ENCODE assay signal across 23 cellular contexts in genomic region chr7:1011297-1012003, GRCh38. TPM values are rescaled to one million over a fixed set of nuclear protein-coding genes. Genes with fewer than 3 reads are reported as not detected.
DNase-seq lines count a peak whose midpoint lies in the region; ATAC-seq and TF ChIP-seq lines count a peak whose summit lies in the region.
"Had no signal": no experiment of that assay in that cellular context is flagged by ENCODE, and none has a peak within 500 bp of the region (broad histone marks: within the 10 kb centered on the region; RNA-seq: fewer than 3 reads in every experiment).

No MANE protein-coding gene starts in this region.

- CTCF ChIA-PET in SK-N-SH (lab: Yijun Ruan, JAX): interaction anchor here (5.4 kb wide), 1 partner anchor 19 kb away, joined by 36 read pairs; no protein-coding TSS in a partner anchor

- no peak for DNase-seq in activated T-cell treated with anti-CD3 and anti-CD28 coated beads, Interleukin-2, amount 50 U/mL, for 72 hours
- DNase-seq in activated T-cell treated with anti-CD3 and anti-CD28 coated beads, Interleukin-2, amount 50 U/mL, for 1 hour: no peak
- no peak for DNase-seq in stimulated activated naive CD8-positive, alpha-beta T cell treated with anti-CD3 and anti-CD28 coated beads, Interleukin-15, amount 100 ng/mL, for 72 hours
- DNase-seq in SK-N-SH (no peak), DMS79 treated with DMSO at 0.1 percent for 48 hours (lab: John Stamatoyannopoulos, UW) (no peak)
- DNase-seq: activated CD4-positive, alpha-beta T cell treated with anti-CD3 and anti-CD28 coated beads for 48 hours; foreskin keratinocyte; GDM1; H9; KG1; left cardiac atrium; NCI-H2107; NCI-H526; occipital lobe; right cardiac atrium; SHP77; uterus had no signal

- H3K4me1 ChIP-seq in SK-N-SH (ENCODE audit: control insufficient read depth in 1 of 2, insufficient read depth in 2 of 2, low read depth in 1 of 2, low read length in 1 of 2): peaks cover 0 to 3% of the 10 kb centered on the region in 2 experiments; a peak in 1 of 4 replicates
- H3K4me1 ChIP-seq: ascending aorta, foreskin keratinocyte, uterus had no signal

- H3K9me3 ChIP-seq in SK-N-SH: no peaks in the 10 kb centered on the region
- H3K9me3 ChIP-seq: ascending aorta, uterus had no signal

- H3K27me3 Mint-ChIP-seq in activated T-cell treated with anti-CD3 and anti-CD28 coated beads, Interleukin-2, amount 50 U/mL, for 72 hours (ENCODE audit: low read depth): no peaks in the 10 kb centered on the region
- H3K27me3 Mint-ChIP-seq in IgD-negative memory B cell (no peaks in the 10 kb centered on the region), brain (no peaks in the 10 kb centered on the region)
- H3K27me3 Mint-ChIP-seq in stimulated activated naive CD8-positive, alpha-beta T cell treated with anti-CD3 and anti-CD28 coated beads, Interleukin-15, amount 100 ng/mL, for 72 hours: no peaks in the 10 kb centered on the region

- TF ChIP-seq CTCF in brain (conservative IDR thresholded peaks at IDR 0.05) (no peak), SK-N-SH (IDR thresholded peaks at IDR 0.05) (no peak)

- H3K27ac Mint-ChIP-seq in activated T-cell treated with anti-CD3 and anti-CD28 coated beads, Interleukin-2, amount 50 U/mL, for 72 hours: peak overlapping the region; percentile 36
- peak overlapping the region; percentile 48 to 98 (median 73) for H3K27ac Mint-ChIP-seq in IgD-negative memory B cell
- peak overlapping the region in 4 of 5 experiments; percentile 12 to 91 (median 28) for H3K27ac Mint-ChIP-seq in brain
- peak overlapping the region; percentile 62 to 92 for H3K27ac Mint-ChIP-seq in stimulated activated naive CD8-positive, alpha-beta T cell treated with anti-CD3 and anti-CD28 coated beads, Interleukin-15, amount 100 ng/mL, for 72 hours

- peaks cover 8 to 24% of the 10 kb centered on the region in 2 experiments for H3K36me3 ChIP-seq in SK-N-SH (replicated peaks in 1 of 2; ENCODE audit: control insufficient read depth in 1 of 2, insufficient read depth in 2 of 2, low read length in 1 of 2)
- H3K36me3 ChIP-seq: uterus had no signal

- no peak overlapping the region for H2AFZ ChIP-seq in SK-N-SH (ENCODE audit: low read depth)

- H3K9me2 ChIP-seq in SK-N-SH: no peaks in the 10 kb centered on the region

- H3K9me3 Mint-ChIP-seq in activated T-cell treated with anti-CD3 and anti-CD28 coated beads, Interleukin-2, amount 50 U/mL, for 72 hours: peaks cover 0 to 2% of the 10 kb centered on the region in 2 donors
- H3K9me3 Mint-ChIP-seq in IgD-negative memory B cell (no peaks in the 10 kb centered on the region), brain (no peaks in the 10 kb centered on the region)
- H3K9me3 Mint-ChIP-seq in stimulated activated naive CD8-positive, alpha-beta T cell treated with anti-CD3 and anti-CD28 coated beads, Interleukin-15, amount 100 ng/mL, for 72 hours: no peaks in the 10 kb centered on the region
- H3K9me3 Mint-ChIP-seq: H9 had no signal

- TF ChIP-seq EP300 in SK-N-SH (IDR thresholded peaks at IDR 0.05; ENCODE audit: borderline replicate concordance in 1 of 2, low read depth in 1 of 2, low read length in 1 of 2): no peak

- no peaks in the 10 kb centered on the region for H3K36me3 Mint-ChIP-seq in activated T-cell treated with anti-CD3 and anti-CD28 coated beads, Interleukin-2, amount 50 U/mL, for 72 hours (ENCODE audit: insufficient read depth in 2 of 2)
- H3K36me3 Mint-ChIP-seq in IgD-negative memory B cell (peaks cover 7% of the 10 kb centered on the region), brain (peaks cover 21% of the 10 kb centered on the region)

- no peak overlapping the region for H3K4me3 Mint-ChIP-seq in activated T-cell treated with anti-CD3 and anti-CD28 coated beads, Interleukin-2, amount 50 U/mL, for 72 hours
- H3K4me3 Mint-ChIP-seq in IgD-negative memory B cell (peak overlapping the region in 2 of 4 donors; percentile 55 to 67), brain (no peak overlapping the region)
- H3K4me3 Mint-ChIP-seq in stimulated activated naive CD8-positive, alpha-beta T cell treated with anti-CD3 and anti-CD28 coated beads, Interleukin-15, amount 100 ng/mL, for 72 hours: no peak overlapping the region
- H3K4me3 Mint-ChIP-seq: H9 had no signal

- no peak overlapping the region for H3K27ac ChIP-seq in SK-N-SH (ENCODE audit: low read depth in 2 of 2, low read length in 1 of 2)
- H3K27ac ChIP-seq: ascending aorta, foreskin keratinocyte, uterus had no signal

- no peak overlapping the region for H3K4me3 ChIP-seq in SK-N-SH (ENCODE audit: low read depth in 2 of 2, low read length in 1 of 2)
- H3K4me3 ChIP-seq: ascending aorta, uterus had no signal

- 94% methylated on average over 12 of the region's 13 CpGs for WGBS in SK-N-SH (ENCODE audit: low lambda C conversion rate)

- no peak overlapping the region for H3K9ac ChIP-seq in SK-N-SH

- POLR2A ChIA-PET in SK-N-SH (lab: Yijun Ruan, JAX): no interaction called here

- peak in 1 of 2 donors; percentile 11 for ATAC-seq in activated T-cell treated with anti-CD3 and anti-CD28 coated beads, Interleukin-2, amount 50 U/mL, for 72 hours (replicated peaks in 1 of 2)
- ATAC-seq in stimulated activated naive CD8-positive, alpha-beta T cell treated with anti-CD3 and anti-CD28 coated beads, Interleukin-15, amount 100 ng/mL, for 72 hours: no peak
- ATAC-seq in GM21447 (IDR thresholded peaks at IDR 0.05; ENCODE audit: unreplicated experiment): no peak
- ATAC-seq: foreskin keratinocyte, left cardiac atrium, right cardiac atrium had no signal

- peaks cover 8% of the 10 kb centered on the region for H3F3A ChIP-seq in SK-N-SH (replicated peaks; ENCODE audit: insufficient read depth)

- no peak for TF ChIP-seq RAD21 in SK-N-SH (IDR thresholded peaks at IDR 0.05; ENCODE audit: low read length)

- peaks cover 79% of the 10 kb centered on the region for H4K20me1 ChIP-seq in SK-N-SH (ENCODE audit: insufficient read depth)

- H3K4me2 ChIP-seq in SK-N-SH: no peak overlapping the region

- peaks cover 49% of the 10 kb centered on the region; the same call in 1 of the 2 replicates for H3K79me2 ChIP-seq in SK-N-SH (ENCODE audit: insufficient read depth)

- H3K4me1 Mint-ChIP-seq in activated T-cell treated with anti-CD3 and anti-CD28 coated beads, Interleukin-2, amount 50 U/mL, for 72 hours (ENCODE audit: low read depth): peaks cover 8% of the 10 kb centered on the region
- peaks cover 9 to 11% (median 10%) of the 10 kb centered on the region in 3 donors for H3K4me1 Mint-ChIP-seq in IgD-negative memory B cell
- peaks cover 24% of the 10 kb centered on the region for H3K4me1 Mint-ChIP-seq in brain
- peaks cover 15% of the 10 kb centered on the region for H3K4me1 Mint-ChIP-seq in stimulated activated naive CD8-positive, alpha-beta T cell treated with anti-CD3 and anti-CD28 coated beads, Interleukin-15, amount 100 ng/mL, for 72 hours
- H3K4me1 Mint-ChIP-seq: H9 had no signal

- H3K27me3 ChIP-seq in SK-N-SH (ENCODE audit: insufficient read depth): no peaks in the 10 kb centered on the region
- H3K27me3 ChIP-seq: ascending aorta, foreskin keratinocyte, uterus had no signal

TF ChIP-seq in SK-N-SH, 30 proteins besides CTCF, POLR2A, EP300 and RAD21:
- TF ChIP-seq FOXJ3 (CRISPR knock-in tag; IDR thresholded peaks at IDR 0.05) (no peak), RXRA (IDR thresholded peaks at IDR 0.05; ENCODE audit: borderline replicate concordance, low read depth) (no peak), CHD2 (IDR thresholded peaks at IDR 0.05; ENCODE audit: low read length, partially characterized antibody) (no peak), USF1 (IDR thresholded peaks at IDR 0.05; ENCODE audit: borderline replicate concordance, low read depth) (no peak), NFIC (IDR thresholded peaks at IDR 0.05; ENCODE audit: borderline replicate concordance) (no peak)
TF ChIP-seq in SK-N-SH: peak in this region for 0.

RNA-seq across cellular contexts. Expression of gene CYP2W1, which starts 28.5 kb away (rescaled TPM):
- total RNA-seq in activated T-cell treated with anti-CD3 and anti-CD28 coated beads, Interleukin-2, amount 50 U/mL, for 72 hours: not detected
- polyA plus RNA-seq in IgD-negative memory B cell (not detected), brain (ENCODE audit: insufficient read depth, low read depth, low replicate concordance) (not detected), SK-N-SH (2012; rRNA removed) (0.06 and 0.10 TPM in 2 replicates)
- 0.03 TPM in 1 of 2 replicates, not detected in the other for polyA plus RNA-seq in SK-N-SH (2012; cell fraction: cytosol; rRNA removed)
- 0.38 and 0.48 TPM in 2 replicates for polyA plus RNA-seq in SK-N-SH (2012; cell fraction: nucleus; rRNA removed)
- total RNA-seq: ascending aorta; foreskin keratinocyte; H9; left cardiac atrium; occipital lobe; right cardiac atrium; T-helper 2 cell treated with Interferon-gamma antibody and Interleukin-4, amounts not matched to agents 100 ng/mL and 5 ng/mL, for 36 hours had no signal
- polyA plus RNA-seq: AG04450, foreskin keratinocyte, right cardiac atrium had no signal

RNA-seq across cellular contexts. Expression of gene GPR146, which starts 32.9 kb away (rescaled TPM):
- total RNA-seq in activated T-cell treated with anti-CD3 and anti-CD28 coated beads, Interleukin-2, amount 50 U/mL, for 72 hours: 1 to 10 TPM in 1 of 2 donors, under 1 TPM in 1; 0.91 to 2.7 TPM
- polyA plus RNA-seq in IgD-negative memory B cell (2.6 TPM), brain (ENCODE audit: insufficient read depth, low read depth, low replicate concordance) (10.5 TPM), SK-N-SH (2012; rRNA removed) (1.4 and 2.0 TPM in 2 replicates)
- polyA plus RNA-seq in SK-N-SH (2012; cell fraction: cytosol; rRNA removed): 0.95 and 1.3 TPM in 2 replicates
- 1.5 and 2.0 TPM in 2 replicates for polyA plus RNA-seq in SK-N-SH (2012; cell fraction: nucleus; rRNA removed)
- total RNA-seq: foreskin keratinocyte had no signal
- polyA plus RNA-seq: foreskin keratinocyte had no signal

RNA-seq across cellular contexts. Expression of gene COX19, which starts 36.1 kb away (rescaled TPM):
- total RNA-seq in activated T-cell treated with anti-CD3 and anti-CD28 coated beads, Interleukin-2, amount 50 U/mL, for 72 hours: 10 to 100 TPM; 20.8 to 28.4 TPM
- polyA plus RNA-seq in IgD-negative memory B cell: 26.7 TPM
- 2.4 TPM for polyA plus RNA-seq in brain (ENCODE audit: insufficient read depth, low read depth, low replicate concordance)
- 7.6 TPM in 2 replicates for polyA plus RNA-seq in SK-N-SH (2012; rRNA removed)
- polyA plus RNA-seq in SK-N-SH (2012; cell fraction: cytosol; rRNA removed): 6.4 and 7.5 TPM in 2 replicates
- polyA plus RNA-seq in SK-N-SH (2012; cell fraction: nucleus; rRNA removed): 15.5 and 19.8 TPM in 2 replicates

RNA-seq across cellular contexts. Expression of gene ADAP1, which starts 57.0 kb away (rescaled TPM):
- total RNA-seq in activated T-cell treated with anti-CD3 and anti-CD28 coated beads, Interleukin-2, amount 50 U/mL, for 72 hours: 10 to 100 TPM; 11.1 to 29.4 TPM
- polyA plus RNA-seq in IgD-negative memory B cell (6.4 TPM), brain (ENCODE audit: insufficient read depth, low read depth, low replicate concordance) (60.1 TPM), SK-N-SH (2012; rRNA removed) (3.2 and 5.4 TPM in 2 replicates)
- polyA plus RNA-seq in SK-N-SH (2012; cell fraction: cytosol; rRNA removed): 2.0 and 2.8 TPM in 2 replicates
- polyA plus RNA-seq in SK-N-SH (2012; cell fraction: nucleus; rRNA removed): 8.1 and 8.6 TPM in 2 replicates
